In the genomic region with DNA sequence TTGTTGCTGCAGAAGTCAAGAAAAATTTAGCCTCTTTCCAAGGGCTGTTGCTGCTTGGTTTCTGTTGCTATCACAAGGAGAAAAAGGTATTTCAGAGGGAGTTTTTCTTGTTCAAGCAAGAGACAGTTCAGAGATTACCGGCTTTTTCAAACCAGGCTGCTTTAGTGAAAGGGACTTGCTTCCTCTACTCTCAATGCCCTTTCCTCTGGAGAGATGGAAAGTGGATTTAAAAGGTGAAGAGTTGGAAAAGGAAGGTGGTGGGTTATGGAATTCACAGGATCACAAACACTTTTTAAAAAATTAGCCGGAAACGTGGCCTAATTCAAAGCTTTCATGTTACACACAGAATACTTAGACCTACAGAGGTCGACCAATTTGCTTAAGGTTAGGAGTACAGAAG, we compare ENCODE assay signal across 1 cellular context.
TF ChIP-seq lines count a peak whose summit lies in the region.

No MANE protein-coding gene starts in this region.

TF ChIP-seq in H1, 55 proteins besides CTCF, POLR2A, EP300 and RAD21:
- no peak for TF ChIP-seq KDM1A (IDR thresholded peaks at IDR 0.05; ENCODE audit: borderline replicate concordance, low read length)
